Comparison of ENCODE assay signal across 8 cellular contexts in the genomic region with DNA sequence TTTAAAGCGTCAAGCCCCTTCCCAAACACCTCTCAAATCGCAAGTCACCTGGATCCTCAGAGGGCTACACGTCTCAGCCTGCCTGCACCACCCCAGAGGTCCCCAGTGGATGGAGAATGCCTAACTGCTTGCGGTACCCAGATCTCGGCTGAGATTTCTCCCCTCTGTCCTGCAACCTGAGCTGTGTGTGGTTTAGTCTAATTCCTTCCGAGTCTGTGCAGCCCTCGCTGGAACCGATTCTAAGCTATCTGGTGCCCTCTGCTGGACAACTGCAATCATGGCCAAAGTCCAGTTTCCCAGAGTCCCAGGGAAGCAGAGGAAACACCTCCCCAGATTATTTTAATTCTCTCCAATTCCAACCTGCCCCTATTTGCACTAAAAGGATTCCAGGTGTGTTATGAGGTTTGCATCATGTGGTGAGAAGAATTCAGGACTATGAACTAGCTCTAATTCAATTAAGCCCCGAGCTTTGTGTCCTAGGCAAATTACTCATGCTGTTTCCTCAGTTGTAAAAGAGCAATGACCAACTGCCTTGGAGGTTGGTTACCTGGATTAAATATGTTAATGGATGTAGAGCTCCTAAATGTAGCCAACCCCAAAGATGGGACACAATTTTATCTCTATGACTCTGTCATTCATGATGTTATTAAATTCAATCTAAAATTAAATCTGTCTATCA.
DNase-seq lines count a peak whose midpoint lies in the region; ATAC-seq and TF ChIP-seq lines count a peak whose summit lies in the region.

No MANE protein-coding gene starts in this region.

- no peak overlapping the region for H3K27ac Mint-ChIP-seq in activated CD8-positive, alpha-beta T cell treated with anti-CD3 and anti-CD28 coated beads, Interleukin-2, amount 10 ng/mL, durations not matched to agents 7 days and 5 days
- no peak overlapping the region for H3K27ac Mint-ChIP-seq in endothelial cell (ENCODE audit: unreplicated experiment)

- peaks cover 8% of the 10 kb centered on the region for H3K27me3 Mint-ChIP-seq in activated CD8-positive, alpha-beta T cell treated with anti-CD3 and anti-CD28 coated beads, Interleukin-2, amount 10 ng/mL, durations not matched to agents 7 days and 5 days (ENCODE audit: low read depth)
- peaks cover 5% of the 10 kb centered on the region for H3K27me3 Mint-ChIP-seq in endothelial cell (ENCODE audit: unreplicated experiment)

- no peaks in the 10 kb centered on the region for H3K4me1 Mint-ChIP-seq in activated CD8-positive, alpha-beta T cell treated with anti-CD3 and anti-CD28 coated beads, Interleukin-2, amount 10 ng/mL, durations not matched to agents 7 days and 5 days (ENCODE audit: low read depth)
- peaks cover 17% of the 10 kb centered on the region for H3K4me1 Mint-ChIP-seq in endothelial cell (ENCODE audit: unreplicated experiment)

- H3K4me1 ChIP-seq in mucosa of descending colon (ENCODE audit: low read depth) = no peaks in the 10 kb centered on the region

- H3K4me3 Mint-ChIP-seq in activated CD8-positive, alpha-beta T cell treated with anti-CD3 and anti-CD28 coated beads, Interleukin-2, amount 10 ng/mL, durations not matched to agents 7 days and 5 days = no peak overlapping the region
- no peak overlapping the region for H3K4me3 Mint-ChIP-seq in endothelial cell (ENCODE audit: unreplicated experiment)

- no peaks in the 10 kb centered on the region for H3K9me3 ChIP-seq in mucosa of descending colon

- H3K9me3 Mint-ChIP-seq in activated CD8-positive, alpha-beta T cell treated with anti-CD3 and anti-CD28 coated beads, Interleukin-2, amount 10 ng/mL, durations not matched to agents 7 days and 5 days (ENCODE audit: insufficient read depth) = no peaks in the 10 kb centered on the region
- H3K9me3 Mint-ChIP-seq in endothelial cell (ENCODE audit: unreplicated experiment) = no peaks in the 10 kb centered on the region

- no peak overlapping the region for H3K4me3 ChIP-seq in mucosa of descending colon

- CTCF ChIA-PET in activated CD8-positive, alpha-beta T cell treated with anti-CD3 and anti-CD28 coated beads, Interleukin-2, amount 10 ng/mL, durations not matched to agents 7 days and 5 days (lab: Charles Lee) = interaction anchor here (0.7 to 2.2 kb wide), 18 partner anchors 9 to 1576 kb away, joined by 3 to 14 read pairs (median 4); no protein-coding TSS in a partner anchor

- in situ Hi-C loops in ACHN (cut with HindIII; ENCODE audit: low pct_ligation_motif_present, low pct_unique_long_range_greater_than_20kb, low sequenced_read_pairs) = no loop called here

- TF ChIP-seq CTCF in endothelial cell (IDR thresholded peaks at IDR 0.05; ENCODE audit: unreplicated experiment) (peak; percentile 73), mucosa of descending colon (IDR thresholded peaks at IDR 0.05) (peak; percentile 75)

- POLR2A ChIA-PET in activated CD8-positive, alpha-beta T cell treated with anti-CD3 and anti-CD28 coated beads, Interleukin-2, amount 10 ng/mL, durations not matched to agents 7 days and 5 days (lab: Charles Lee) = no interaction called here

- ATAC-seq in GM18502 (IDR thresholded peaks at IDR 0.05; ENCODE audit: poor library complexity, unreplicated experiment) (peak; percentile 93), HG03280 (IDR thresholded peaks at IDR 0.05; ENCODE audit: unreplicated experiment) (peak; percentile 89), mucosa of descending colon (peak; percentile 93)
- peak; percentile 74 for ATAC-seq in activated CD8-positive, alpha-beta T cell treated with anti-CD3 and anti-CD28 coated beads, Interleukin-2, amount 10 ng/mL, durations not matched to agents 7 days and 5 days

- no peaks in the 10 kb centered on the region for H3K36me3 ChIP-seq in mucosa of descending colon (ENCODE audit: low read depth)

- DNase-seq in ACHN (peak; percentile 78), NCI-H748 (lab: John Stamatoyannopoulos, UW; ENCODE audit: unreplicated experiment) (peak; percentile 53), endothelial cell (ENCODE audit: low spot score) (peak; percentile 75), mucosa of descending colon (peak in 2 of 3 donors; percentile 65 to 77)
- peak; percentile 67 for DNase-seq in activated CD8-positive, alpha-beta T cell treated with anti-CD3 and anti-CD28 coated beads, Interleukin-2, amount 10 ng/mL, durations not matched to agents 7 days and 5 days
- DNase-seq in stimulated activated CD8-positive, alpha-beta memory T cell treated with anti-CD3 and anti-CD28 coated beads, Interleukin-7, amount 100 ng/mL, for 24 hours (ENCODE audit: low read depth) = peak; percentile 15

- no peaks in the 10 kb centered on the region for H3K36me3 Mint-ChIP-seq in activated CD8-positive, alpha-beta T cell treated with anti-CD3 and anti-CD28 coated beads, Interleukin-2, amount 10 ng/mL, durations not matched to agents 7 days and 5 days (ENCODE audit: low read depth)
- H3K36me3 Mint-ChIP-seq in endothelial cell (ENCODE audit: low read depth, unreplicated experiment) = peaks cover 4% of the 10 kb centered on the region

- intact Hi-C loops in mucosa of descending colon (cut with DNase I, micrococcal nuclease) = no loop called here

Comparison
In these comparisons a context has a peak if more than half of its experiments do, and no peak if none do; other contexts are left out.
1. DNase-seq: peak in every context shown above with its lines; median percentile 78 in ACHN; 75 in endothelial cell; 71 in mucosa of descending colon; 67 in activated CD8-positive, alpha-beta T cell treated with anti-CD3 and anti-CD28 coated beads, Interleukin-2, amount 10 ng/mL, durations not matched to agents 7 days and 5 days; 53 in NCI-H748; 15 in stimulated activated CD8-positive, alpha-beta memory T cell treated with anti-CD3 and anti-CD28 coated beads, Interleukin-7, amount 100 ng/mL, for 24 hours.